8 cellular contexts compared by ENCODE assay signal in the genomic region with DNA sequence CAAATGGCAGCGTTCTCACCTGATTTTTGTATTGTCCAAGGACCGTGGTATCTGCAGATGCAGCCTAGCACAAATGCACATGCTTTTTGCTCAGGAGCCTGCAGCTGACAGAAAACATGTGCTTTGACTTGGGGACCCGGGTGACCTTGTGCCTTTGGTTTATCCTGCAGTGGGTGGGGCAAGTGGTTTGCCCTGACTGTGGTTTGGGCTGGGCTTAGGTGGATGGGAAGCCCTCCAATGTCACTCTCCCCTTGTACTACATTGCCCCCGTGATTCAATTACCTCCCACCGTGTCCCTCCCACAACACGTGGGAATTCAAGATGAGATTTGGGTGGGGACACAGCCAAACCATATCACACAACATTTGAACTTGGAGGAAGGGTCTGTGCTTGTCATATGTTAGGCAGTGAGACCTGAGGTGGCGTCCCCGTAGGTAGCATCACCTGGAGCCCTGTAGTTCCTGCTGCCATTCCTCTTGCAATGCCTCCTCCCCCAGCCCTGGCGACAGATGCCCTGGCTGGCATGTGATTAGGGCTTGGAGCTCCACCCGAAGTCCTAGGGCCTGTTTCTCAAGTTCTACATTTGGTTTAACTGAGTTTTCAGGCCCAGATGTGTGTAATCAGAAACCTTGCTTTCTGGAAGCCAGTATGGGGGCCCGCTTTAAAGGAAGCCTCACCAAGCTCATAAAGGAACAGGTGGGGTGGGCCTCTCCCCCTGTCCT. TPM values are rescaled to one million over a fixed set of nuclear protein-coding genes. Genes with fewer than 3 reads are reported as not detected.
A peak's percentile ranks its signal among the peaks of the same experiment; 100 is the strongest.
DNase-seq lines count a peak whose midpoint lies in the region; ATAC-seq and TF ChIP-seq lines count a peak whose summit lies in the region.

No MANE protein-coding gene starts in this region.

- no peak for ATAC-seq in activated CD4-positive, alpha-beta T cell treated with anti-CD3 and anti-CD28 coated beads for 36 hours
- no peak for ATAC-seq in stimulated activated naive CD8-positive, alpha-beta T cell treated with anti-CD3 and anti-CD28 coated beads, Interleukin-15, amount 100 ng/mL, for 72 hours
- ATAC-seq in HG03342 (IDR thresholded peaks at IDR 0.05; ENCODE audit: unreplicated experiment), result no peak

- DNase-seq in activated CD4-positive, alpha-beta T cell treated with anti-CD3 and anti-CD28 coated beads for 36 hours, result no peak
- no peak for DNase-seq in activated CD4-positive, alpha-beta T cell treated with anti-CD3 and anti-CD28 coated beads for 48 hours
- no peak for DNase-seq in SJCRH30
- no peak for DNase-seq in glutamatergic neuron
- no peak for DNase-seq in stimulated activated naive CD8-positive, alpha-beta T cell treated with anti-CD3 and anti-CD28 coated beads, Interleukin-15, amount 100 ng/mL, for 72 hours
- DNase-seq in RKO (ENCODE audit: low spot score), result no peak
- DNase-seq in HEK293T (ENCODE audit: extremely low spot score), result no peak

- peak overlapping the region; percentile 78 for H3K4me3 Mint-ChIP-seq in activated CD4-positive, alpha-beta T cell treated with anti-CD3 and anti-CD28 coated beads for 36 hours
- H3K4me3 Mint-ChIP-seq in glutamatergic neuron (ENCODE audit: unreplicated experiment), result peak overlapping the region; percentile 88
- H3K4me3 Mint-ChIP-seq in stimulated activated naive CD8-positive, alpha-beta T cell treated with anti-CD3 and anti-CD28 coated beads, Interleukin-15, amount 100 ng/mL, for 72 hours, result peak overlapping the region; percentile 87 to 97

- peaks cover 10% of the 10 kb centered on the region for H3K27me3 Mint-ChIP-seq in activated CD4-positive, alpha-beta T cell treated with anti-CD3 and anti-CD28 coated beads for 36 hours
- H3K27me3 Mint-ChIP-seq in glutamatergic neuron (ENCODE audit: unreplicated experiment), result peaks cover 11% of the 10 kb centered on the region
- H3K27me3 Mint-ChIP-seq in stimulated activated naive CD8-positive, alpha-beta T cell treated with anti-CD3 and anti-CD28 coated beads, Interleukin-15, amount 100 ng/mL, for 72 hours, result peaks cover 15% of the 10 kb centered on the region

- intact Hi-C loops in activated CD4-positive, alpha-beta T cell treated with anti-CD3 and anti-CD28 coated beads for 36 hours (cut with DNase I, micrococcal nuclease), result loop anchor here (2.0 to 10.0 kb wide), 4 partner anchors 35 to 213 kb away; a partner anchor contains a TSS

- POLR2A ChIA-PET in activated CD4-positive, alpha-beta T cell treated with anti-CD3 and anti-CD28 coated beads for 36 hours (lab: Charles Lee), result interaction anchor here (1.5 kb wide), 1 partner anchor 9 kb away, joined by 5 read pairs; no protein-coding TSS in a partner anchor
- POLR2A ChIA-PET in HEK293T (lab: Yijun Ruan, JAX), result interaction anchor here (1.0 kb wide), 1 partner anchor 42 kb away, joined by 3 read pairs; no protein-coding TSS in a partner anchor

- H3K9me3 Mint-ChIP-seq in activated CD4-positive, alpha-beta T cell treated with anti-CD3 and anti-CD28 coated beads for 36 hours (ENCODE audit: low read depth), result no peaks in the 10 kb centered on the region
- H3K9me3 Mint-ChIP-seq in glutamatergic neuron (ENCODE audit: unreplicated experiment), result peaks cover 9% of the 10 kb centered on the region
- H3K9me3 Mint-ChIP-seq in stimulated activated naive CD8-positive, alpha-beta T cell treated with anti-CD3 and anti-CD28 coated beads, Interleukin-15, amount 100 ng/mL, for 72 hours, result no peaks in the 10 kb centered on the region

- H3K4me1 Mint-ChIP-seq in activated CD4-positive, alpha-beta T cell treated with anti-CD3 and anti-CD28 coated beads for 36 hours, result peaks cover 19% of the 10 kb centered on the region
- H3K4me1 Mint-ChIP-seq in glutamatergic neuron (ENCODE audit: low read depth, unreplicated experiment), result peaks cover 13% of the 10 kb centered on the region
- peaks cover 51% of the 10 kb centered on the region for H3K4me1 Mint-ChIP-seq in stimulated activated naive CD8-positive, alpha-beta T cell treated with anti-CD3 and anti-CD28 coated beads, Interleukin-15, amount 100 ng/mL, for 72 hours

- no peak for TF ChIP-seq CTCF in glutamatergic neuron (IDR thresholded peaks at IDR 0.05; ENCODE audit: partially characterized antibody, unreplicated experiment)

- H3K27ac Mint-ChIP-seq in activated CD4-positive, alpha-beta T cell treated with anti-CD3 and anti-CD28 coated beads for 36 hours, result no peak overlapping the region
- H3K27ac Mint-ChIP-seq in glutamatergic neuron (ENCODE audit: unreplicated experiment), result no peak overlapping the region
- H3K27ac Mint-ChIP-seq in stimulated activated naive CD8-positive, alpha-beta T cell treated with anti-CD3 and anti-CD28 coated beads, Interleukin-15, amount 100 ng/mL, for 72 hours, result no peak overlapping the region

- H3K36me3 Mint-ChIP-seq in activated CD4-positive, alpha-beta T cell treated with anti-CD3 and anti-CD28 coated beads for 36 hours (ENCODE audit: low read depth), result peaks cover 3% of the 10 kb centered on the region
- H3K36me3 Mint-ChIP-seq in glutamatergic neuron (ENCODE audit: unreplicated experiment), result no peaks in the 10 kb centered on the region

- H3K27ac ChIP-seq in SJCRH30, result 0 out of 2 replicates have a peak overlapping the region, but pooled peaks have one; percentile 3

- H3K9me3 ChIP-seq in SJCRH30 (replicated peaks), result no peaks in the 10 kb centered on the region

- H3K36me3 ChIP-seq in SJCRH30, result no peaks in the 10 kb centered on the region

- peak overlapping the region; percentile 72 for H3K4me3 ChIP-seq in SJCRH30

- H3K27me3 ChIP-seq in SJCRH30, result no peaks in the 10 kb centered on the region

- H3K4me1 ChIP-seq in SJCRH30, result peaks cover 14% of the 10 kb centered on the region

- CTCF ChIA-PET in activated CD4-positive, alpha-beta T cell treated with anti-CD3 and anti-CD28 coated beads for 36 hours (lab: Charles Lee), result interaction anchor here (2.6 kb wide), 1 partner anchor 62 kb away, joined by 11 read pairs; no protein-coding TSS in a partner anchor
- CTCF ChIA-PET in HEK293T (lab: Yijun Ruan, JAX), result interaction anchor here (2.4 kb wide), 1 partner anchor 61 kb away, joined by 7 read pairs; no protein-coding TSS in a partner anchor

TF ChIP-seq in HEK293T, 16 proteins besides CTCF, POLR2A, EP300 and RAD21:
- no peak for TF ChIP-seq LEF1 (IDR thresholded peaks at IDR 0.05; ENCODE audit: borderline replicate concordance)
- TF ChIP-seq FOXK2 (IDR thresholded peaks at IDR 0.05), result no peak
- TF ChIP-seq, protein P1, sequence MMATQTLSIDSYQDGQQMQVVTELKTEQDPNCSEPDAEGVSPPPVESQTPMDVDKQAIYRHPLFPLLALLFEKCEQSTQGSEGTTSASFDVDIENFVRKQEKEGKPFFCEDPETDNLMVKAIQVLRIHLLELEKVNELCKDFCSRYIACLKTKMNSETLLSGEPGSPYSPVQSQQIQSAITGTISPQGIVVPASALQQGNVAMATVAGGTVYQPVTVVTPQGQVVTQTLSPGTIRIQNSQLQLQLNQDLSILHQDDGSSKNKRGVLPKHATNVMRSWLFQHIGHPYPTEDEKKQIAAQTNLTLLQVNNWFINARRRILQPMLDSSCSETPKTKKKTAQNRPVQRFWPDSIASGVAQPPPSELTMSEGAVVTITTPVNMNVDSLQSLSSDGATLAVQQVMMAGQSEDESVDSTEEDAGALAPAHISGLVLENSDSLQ (IDR thresholded peaks at IDR 0.05), result no peak
- no peak for TF ChIP-seq HDGF (IDR thresholded peaks at IDR 0.05; ENCODE audit: borderline replicate concordance)
- TF ChIP-seq FOXM1 (IDR thresholded peaks at IDR 0.05; ENCODE audit: borderline replicate concordance), result no peak
- no peak for TF ChIP-seq TARDBP (IDR thresholded peaks at IDR 0.05)
- no peak for TF ChIP-seq NFRKB (IDR thresholded peaks at IDR 0.05)
- TF ChIP-seq SUZ12 (IDR thresholded peaks at IDR 0.05), result no peak
- TF ChIP-seq ARNT (IDR thresholded peaks at IDR 0.05), result no peak
- TF ChIP-seq SP1 (IDR thresholded peaks at IDR 0.05), result no peak
- no peak for TF ChIP-seq CTBP1 (IDR thresholded peaks at IDR 0.05; ENCODE audit: borderline replicate concordance)
- no peak for TF ChIP-seq ZNF384 (IDR thresholded peaks at IDR 0.05)
- TF ChIP-seq BHLHE40 (IDR thresholded peaks at IDR 0.05; ENCODE audit: borderline replicate concordance), result no peak
- no peak for TF ChIP-seq FOXA1 (IDR thresholded peaks at IDR 0.05)
- TF ChIP-seq L3MBTL2 (conservative IDR thresholded peaks at IDR 0.05), result no peak
- no peak for TF ChIP-seq ELF4 (IDR thresholded peaks at IDR 0.05)

RNA-seq across cellular contexts. Expression of a gene that starts 2.1 kb away (rescaled TPM):
- total RNA-seq in activated CD4-positive, alpha-beta T cell treated with anti-CD3 and anti-CD28 coated beads for 36 hours, result 1 to 10 TPM; 4.6 to 4.9 TPM
- 3.5 and 4.0 TPM in 2 replicates for total RNA-seq in SJCRH30 (2014; rRNA removed; shearing (Covaris generic))
- total RNA-seq in glutamatergic neuron (ENCODE audit: unreplicated experiment), result 14.5 TPM
